ENCODE assay signal across 10 cellular contexts in the genomic region with DNA sequence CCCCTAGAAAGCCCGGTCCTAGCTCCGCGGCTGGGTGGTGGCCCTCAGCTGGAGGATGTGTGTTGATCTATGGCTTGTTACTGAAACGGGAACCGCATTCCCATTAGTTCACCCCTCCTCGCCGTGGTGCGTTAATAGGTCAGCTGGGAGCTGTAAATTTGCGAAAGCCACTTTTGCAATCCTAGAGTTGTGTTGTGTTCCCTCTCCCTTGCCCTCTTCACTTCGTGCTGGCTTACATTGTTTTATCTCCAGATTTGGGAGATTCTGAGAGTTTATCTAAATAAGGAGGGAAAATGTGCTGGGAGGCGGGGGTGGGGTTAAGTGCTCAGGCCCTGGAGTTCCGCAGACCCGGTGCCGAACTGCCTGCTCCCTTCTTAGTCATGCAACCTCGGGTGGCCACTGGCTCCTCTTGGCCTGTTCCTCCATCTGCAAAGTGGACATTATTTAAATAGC.
DNase-seq lines count a peak whose midpoint lies in the region; ATAC-seq lines count a peak whose summit lies in the region.
"Had no signal": no experiment of that assay in that cellular context is flagged by ENCODE, and none has a peak within 500 bp of the region (broad histone marks: within the 10 kb centered on the region; RNA-seq: fewer than 3 reads in every experiment).

No MANE protein-coding gene starts in this region.

- H3K27ac ChIP-seq in skeletal muscle tissue (ENCODE audit: low read depth, low read length), result peak overlapping the region; percentile 76

- H3K9me3 ChIP-seq in adipocyte (ENCODE audit: control insufficient read depth, low read length), result no peaks in the 10 kb centered on the region
- no peaks in the 10 kb centered on the region for H3K9me3 ChIP-seq in skeletal muscle tissue (ENCODE audit: control insufficient read depth in 3 of 3, low read length in 3 of 3)

- peaks cover 28% of the 10 kb centered on the region for H3K4me1 ChIP-seq in adipocyte (ENCODE audit: control insufficient read depth, insufficient read depth, low read length)
- H3K4me1 ChIP-seq in skeletal muscle tissue (ENCODE audit: control insufficient read depth in 3 of 3, insufficient read depth in 3 of 3, low read length in 3 of 3), result peaks cover 11 to 27% (median 25%) of the 10 kb centered on the region in 3 donors

- H3K27me3 ChIP-seq in adipocyte (replicated peaks; ENCODE audit: control insufficient read depth, insufficient read depth, low read length) (peaks cover 19% of the 10 kb centered on the region), skeletal muscle tissue (ENCODE audit: control insufficient read depth in 3 of 3, insufficient read depth in 3 of 3, low read length in 3 of 3) (peaks cover 58 to 82% (median 60%) of the 10 kb centered on the region in 3 donors)

- DNase-seq in HCEC 1CT (peak; percentile 57), adipocyte (ENCODE audit: low read depth) (peak; percentile 17), left colon (peak; percentile 31 to 65), superior temporal gyrus (ENCODE audit: extremely low spot score) (no peak), NCI-H1105 (lab: John Stamatoyannopoulos, UW) (no peak)
- no peak for DNase-seq in activated CD4-positive, alpha-beta T cell treated with anti-CD3 and anti-CD28 coated beads for 4 hours
- DNase-seq: Calu3; stimulated activated naive CD8-positive, alpha-beta T cell treated with anti-CD3 and anti-CD28 coated beads, Interleukin-15, amount 100 ng/mL, for 72 hours had no signal

- intact Hi-C loops in left colon (cut with DNase I, micrococcal nuclease), result loop anchor here in 1 of 2 donors (10.0 kb wide), 1 partner anchor 84 kb away; no protein-coding TSS in a partner anchor

- H3K9ac ChIP-seq in adipocyte (ENCODE audit: low read length) (no peak overlapping the region), skeletal muscle tissue (ENCODE audit: low read depth in 1 of 3, low read length in 3 of 3) (no peak overlapping the region)

- H3K36me3 ChIP-seq in adipocyte (ENCODE audit: control insufficient read depth, insufficient read depth, low read length, severe bottlenecking), result no peaks in the 10 kb centered on the region
- peaks cover 0 to 6% (median 3%) of the 10 kb centered on the region in 3 donors for H3K36me3 ChIP-seq in skeletal muscle tissue (ENCODE audit: control insufficient read depth in 3 of 3, insufficient read depth in 3 of 3, low read length in 3 of 3)

- no peak overlapping the region for H3K4me3 ChIP-seq in adipocyte (ENCODE audit: low read length)
- no peak overlapping the region for H3K4me3 ChIP-seq in skeletal muscle tissue (ENCODE audit: low read length in 3 of 3)

- peak; percentile 22 for ATAC-seq in left colon
- ATAC-seq in HG03432 (IDR thresholded peaks at IDR 0.05; ENCODE audit: unreplicated experiment), result no peak

Comparison
In these comparisons a context has a peak if more than half of its experiments do, and no peak if none do; other contexts are left out.
1. DNase-seq: peak in HCEC 1CT (single experiment), adipocyte (single experiment) and left colon (2 of 2); none in superior temporal gyrus (single experiment), activated CD4-positive, alpha-beta T cell treated with anti-CD3 and anti-CD28 coated beads for 4 hours (0 of 2) and NCI-H1105 (single experiment).